ENCODE assay signal across 31 cellular contexts in the genomic region with DNA sequence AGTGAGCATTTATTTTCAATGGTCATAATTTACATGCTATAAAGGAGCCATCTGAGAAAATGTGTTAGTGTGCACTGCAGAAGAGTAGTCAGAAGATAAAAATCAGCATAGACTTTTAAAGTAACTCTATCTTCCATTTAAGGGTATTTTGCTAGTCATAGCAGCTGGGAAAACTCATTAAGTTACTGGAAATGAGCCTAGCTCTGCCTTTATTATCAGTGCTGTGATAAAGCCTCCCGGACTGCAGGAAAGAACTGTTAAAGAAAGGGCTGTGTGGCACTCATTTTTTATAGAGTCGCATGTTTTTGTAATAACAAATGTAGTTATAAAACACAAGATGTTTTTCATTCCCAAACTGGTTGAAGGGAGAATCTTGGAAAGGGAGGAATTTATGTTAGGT.
"Had no signal": no experiment of that assay in that cellular context is flagged by ENCODE, and none has a peak within 500 bp of the region (broad histone marks: within the 10 kb centered on the region; RNA-seq: fewer than 3 reads in every experiment).

No MANE protein-coding gene starts in this region.

- H3K27me3 ChIP-seq: breast epithelium, Peyer's patch, SJCRH30 had no signal

- H3K27ac ChIP-seq: breast epithelium, Peyer's patch, RWPE1, SJCRH30 had no signal

- H3K9me3 Mint-ChIP-seq: activated naive CD4-positive, alpha-beta T cell treated with anti-CD3 and anti-CD28 coated beads for 36 hours; activated T-cell treated with anti-CD3 and anti-CD28 coated beads, Interleukin-2, amount 50 U/mL, for 4 hours had no signal

- H3K27me3 Mint-ChIP-seq: activated CD4-positive, alpha-beta memory T cell treated with anti-CD3 and anti-CD28 coated beads for 36 hours; activated CD4-positive, alpha-beta T cell treated with anti-CD3 and anti-CD28 coated beads, Interleukin-2, amount 10 ng/mL, durations not matched to agents 7 days and 5 days; activated naive CD8-positive, alpha-beta T cell; activated T-helper 17 cell treated with anti-CD3 and anti-CD28 coated beads, Interleukin-2, amount 50 U/mL, for 72 hours; T-cell had no signal

- H3K4me3 ChIP-seq: breast epithelium, Peyer's patch, SJCRH30 had no signal

- H3K4me3 Mint-ChIP-seq: activated CD4-positive, alpha-beta memory T cell treated with anti-CD3 and anti-CD28 coated beads for 36 hours; activated CD4-positive, alpha-beta T cell treated with anti-CD3 and anti-CD28 coated beads, Interleukin-2, amount 10 ng/mL, durations not matched to agents 7 days and 5 days; activated naive CD4-positive, alpha-beta T cell treated with anti-CD3 and anti-CD28 coated beads for 36 hours; activated naive CD8-positive, alpha-beta T cell; activated T-cell treated with anti-CD3 and anti-CD28 coated beads, Interleukin-2, amount 50 U/mL, for 4 hours; activated T-helper 17 cell treated with anti-CD3 and anti-CD28 coated beads, Interleukin-2, amount 50 U/mL, for 72 hours; T-cell had no signal

- ATAC-seq: activated T-cell treated with anti-CD3 and anti-CD28 coated beads, Interleukin-2, amount 50 U/mL, for 4 hours; activated T-helper 17 cell treated with anti-CD3 and anti-CD28 coated beads, Interleukin-2, amount 50 U/mL, for 72 hours; T-cell had no signal

- DNase-seq: activated CD4-positive, alpha-beta memory T cell treated with anti-CD3 and anti-CD28 coated beads for 36 hours; activated CD4-positive, alpha-beta T cell treated with anti-CD3 and anti-CD28 coated beads, Interleukin-2, amount 10 ng/mL, durations not matched to agents 7 days and 5 days; activated CD4-positive, CD25-positive, alpha-beta regulatory T cell; activated CD8-positive, alpha-beta memory T cell treated with anti-CD3 and anti-CD28 coated beads for 24 hours; activated gamma-delta T cell; activated naive CD4-positive, alpha-beta T cell treated with anti-CD3 and anti-CD28 coated beads for 36 hours; activated T-cell treated with anti-CD3 and anti-CD28 coated beads, Interleukin-2, amount 50 U/mL, for 4 hours; caudate nucleus; IMR-90; Kasumi-1; KBM-7; MV-4-11; NCI-H1105; NCI-H1436 treated with DMSO at 0.1 percent for 48 hours; NCI-H187; NCI-H2081; NCI-H2171 treated with DMSO at 0.1 percent for 48 hours; NCI-H226; NCI-H526; NCI-H774; NK-92 treated with Interleukin-12 subunit alpha and Interleukin-12 subunit beta, amount 100 ng/mL, for 24 hours; Peyer's patch; Right ventricle myocardium superior; SJCRH30; T-cell; T-helper 2 cell; T1000 had no signal

- H3K9me3 ChIP-seq: breast epithelium, Peyer's patch, SJCRH30 had no signal

- H3K4me1 ChIP-seq: breast epithelium, Peyer's patch, SJCRH30 had no signal

- H3K27ac Mint-ChIP-seq: activated CD4-positive, alpha-beta memory T cell treated with anti-CD3 and anti-CD28 coated beads for 36 hours; activated CD4-positive, alpha-beta T cell treated with anti-CD3 and anti-CD28 coated beads, Interleukin-2, amount 10 ng/mL, durations not matched to agents 7 days and 5 days; activated naive CD4-positive, alpha-beta T cell treated with anti-CD3 and anti-CD28 coated beads for 36 hours; activated naive CD8-positive, alpha-beta T cell; activated T-helper 17 cell treated with anti-CD3 and anti-CD28 coated beads, Interleukin-2, amount 50 U/mL, for 72 hours; T-cell had no signal

- H3K4me1 Mint-ChIP-seq: activated CD4-positive, alpha-beta T cell treated with anti-CD3 and anti-CD28 coated beads, Interleukin-2, amount 10 ng/mL, durations not matched to agents 7 days and 5 days; activated T-helper 17 cell treated with anti-CD3 and anti-CD28 coated beads, Interleukin-2, amount 50 U/mL, for 72 hours; T-cell had no signal

- H3K36me3 ChIP-seq: breast epithelium, Peyer's patch, SJCRH30 had no signal

- H3K36me3 Mint-ChIP-seq: activated CD4-positive, alpha-beta memory T cell treated with anti-CD3 and anti-CD28 coated beads for 36 hours; activated naive CD8-positive, alpha-beta T cell; T-cell had no signal
